4 cellular contexts compared by ENCODE assay signal in the genomic region with DNA sequence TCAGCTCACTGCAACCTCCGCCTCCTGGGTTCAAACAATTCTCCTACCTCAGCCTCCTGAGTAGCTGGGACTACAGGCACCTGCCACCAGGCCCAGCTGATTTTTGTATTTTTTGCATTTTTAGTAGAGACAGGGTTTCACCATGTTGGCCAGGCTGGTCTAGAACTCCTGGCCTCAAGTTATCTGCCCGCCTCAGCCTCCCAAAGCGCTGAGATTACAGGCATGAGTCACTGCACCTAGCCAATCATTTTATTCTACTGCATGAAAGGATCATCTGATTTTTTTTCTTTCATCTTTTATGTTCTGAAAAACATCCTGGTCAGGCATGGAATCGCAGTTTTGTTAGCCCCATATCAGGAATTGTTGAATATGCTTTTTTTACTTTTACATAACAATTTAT. TPM values are rescaled to one million over a fixed set of nuclear protein-coding genes. Genes with fewer than 3 reads are reported as not detected.
"Had no signal": no experiment of that assay in that cellular context is flagged by ENCODE, and none has a peak within 500 bp of the region (broad histone marks: within the 10 kb centered on the region; RNA-seq: fewer than 3 reads in every experiment).

No MANE protein-coding gene starts in this region.

RNA-seq across cellular contexts. Expression of gene SPRR2F, which starts 15.4 kb away (rescaled TPM):
- total RNA-seq: LHCN-M2, M059J, MCF 10A, NCI-H460 had no signal

RNA-seq across cellular contexts. Expression of gene SPRR2G, which starts 22.0 kb away (rescaled TPM):
- total RNA-seq: LHCN-M2, M059J, MCF 10A, NCI-H460 had no signal

RNA-seq across cellular contexts. Expression of gene SPRR2E, which starts 34.4 kb away (rescaled TPM):
- total RNA-seq: LHCN-M2, M059J, MCF 10A, NCI-H460 had no signal

RNA-seq across cellular contexts. Expression of gene SPRR2B, which starts 57.3 kb away (rescaled TPM):
- total RNA-seq: LHCN-M2, M059J, MCF 10A, NCI-H460 had no signal
